ENCODE assay signal across 13 cellular contexts in the genomic region with DNA sequence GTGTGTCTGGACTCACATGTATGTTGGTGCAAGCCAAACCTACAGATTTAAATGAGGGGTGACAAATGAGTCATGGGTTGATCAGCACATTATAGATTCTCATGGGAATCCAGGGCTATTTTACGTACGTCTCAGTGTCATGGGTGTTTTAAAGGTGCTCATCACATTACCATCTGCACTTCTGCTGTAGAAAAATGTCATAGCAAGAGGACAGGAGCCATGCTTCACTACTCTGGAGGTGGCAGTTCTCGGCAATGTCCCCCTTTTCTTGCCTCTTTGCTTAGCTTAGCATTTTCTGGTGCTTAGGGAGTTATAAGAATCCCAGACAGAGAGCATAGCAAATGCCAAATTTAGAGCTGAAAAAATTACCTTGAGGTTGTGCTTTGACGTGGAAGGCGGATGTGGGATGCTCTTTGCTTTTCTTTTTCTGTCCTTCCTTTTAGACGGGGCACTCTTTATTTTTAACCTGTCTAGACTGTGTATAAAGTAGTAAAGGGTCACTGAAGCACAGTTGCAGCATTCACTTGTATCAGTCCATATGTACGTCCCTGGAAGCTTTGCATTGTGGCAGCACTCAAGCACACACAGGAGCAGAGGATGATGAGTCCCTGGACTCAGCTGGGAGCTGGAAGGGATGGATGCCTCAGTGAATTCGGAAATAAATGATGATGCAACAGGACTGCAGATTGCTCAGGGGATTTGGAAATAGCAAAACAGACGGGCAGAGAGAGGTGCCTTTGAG.
DNase-seq lines count a peak whose midpoint lies in the region; ATAC-seq and TF ChIP-seq lines count a peak whose summit lies in the region.
"Had no signal": no experiment of that assay in that cellular context is flagged by ENCODE, and none has a peak within 500 bp of the region (broad histone marks: within the 10 kb centered on the region; RNA-seq: fewer than 3 reads in every experiment).

No MANE protein-coding gene starts in this region.

- CTCF ChIA-PET in activated CD4-positive, alpha-beta memory T cell treated with anti-CD3 and anti-CD28 coated beads for 36 hours (lab: Charles Lee), result interaction anchor here (0.9 kb wide), 1 partner anchor 11 kb away, joined by 3 read pairs; no protein-coding TSS in a partner anchor

- intact Hi-C loops in activated CD4-positive, alpha-beta T cell treated with anti-CD3 and anti-CD28 coated beads, Interleukin-2, amount 10 ng/mL, durations not matched to agents 24 days and 14 days (cut with micrococcal nuclease), result no loop called here
- intact Hi-C loops in activated CD4-positive, alpha-beta memory T cell treated with anti-CD3 and anti-CD28 coated beads for 36 hours (cut with micrococcal nuclease), result no loop called here

- H3K9me3 Mint-ChIP-seq in activated CD4-positive, alpha-beta T cell treated with anti-CD3 and anti-CD28 coated beads, Interleukin-2, amount 10 ng/mL, durations not matched to agents 24 days and 14 days, result no peaks in the 10 kb centered on the region
- no peaks in the 10 kb centered on the region for H3K9me3 Mint-ChIP-seq in activated CD4-positive, alpha-beta memory T cell treated with anti-CD3 and anti-CD28 coated beads for 36 hours
- H3K9me3 Mint-ChIP-seq: nephron had no signal

- no peaks in the 10 kb centered on the region for H3K4me1 Mint-ChIP-seq in activated CD4-positive, alpha-beta T cell treated with anti-CD3 and anti-CD28 coated beads, Interleukin-2, amount 10 ng/mL, durations not matched to agents 24 days and 14 days
- H3K4me1 Mint-ChIP-seq in activated CD4-positive, alpha-beta memory T cell treated with anti-CD3 and anti-CD28 coated beads for 36 hours (ENCODE audit: low read depth), result no peaks in the 10 kb centered on the region
- H3K4me1 Mint-ChIP-seq: nephron had no signal

- peak; percentile 13 for DNase-seq in fibroblast of villous mesenchyme (ENCODE audit: low read depth)
- no peak for DNase-seq in GM20000 (ENCODE audit: low spot score)
- DNase-seq in activated CD4-positive, alpha-beta T cell treated with anti-CD3 and anti-CD28 coated beads, Interleukin-2, amount 10 ng/mL, durations not matched to agents 24 days and 14 days, result no peak
- no peak for DNase-seq in activated CD4-positive, alpha-beta memory T cell treated with anti-CD3 and anti-CD28 coated beads for 36 hours
- no peak for DNase-seq in NCI-H1694 (lab: John Stamatoyannopoulos, UW)
- DNase-seq: activated CD4-positive, alpha-beta T cell treated with anti-CD3 and anti-CD28 coated beads, Interleukin-2, amount 50 U/mL, for 48 hours; stimulated activated CD4-positive, alpha-beta T cell treated with anti-CD3 and anti-CD28 coated beads, Interleukin-1b, Interleukin-23, amount 100 ng/mL, for 48 hours; upper lobe of left lung had no signal

- TF ChIP-seq CTCF in fibroblast of villous mesenchyme (IDR thresholded peaks at IDR 0.05; ENCODE audit: insufficient read depth, low read depth, low read length), result no peak
- TF ChIP-seq CTCF in GM20000 (IDR thresholded peaks at IDR 0.05; ENCODE audit: extremely low read depth, missing control alignments), result no peak

- no peaks in the 10 kb centered on the region for H3K36me3 Mint-ChIP-seq in activated CD4-positive, alpha-beta T cell treated with anti-CD3 and anti-CD28 coated beads, Interleukin-2, amount 10 ng/mL, durations not matched to agents 24 days and 14 days (ENCODE audit: low read depth)
- H3K36me3 Mint-ChIP-seq in activated CD4-positive, alpha-beta memory T cell treated with anti-CD3 and anti-CD28 coated beads for 36 hours, result no peaks in the 10 kb centered on the region

- no peak overlapping the region for H3K4me3 Mint-ChIP-seq in activated CD4-positive, alpha-beta T cell treated with anti-CD3 and anti-CD28 coated beads, Interleukin-2, amount 10 ng/mL, durations not matched to agents 24 days and 14 days
- H3K4me3 Mint-ChIP-seq in activated CD4-positive, alpha-beta memory T cell treated with anti-CD3 and anti-CD28 coated beads for 36 hours, result no peak overlapping the region
- H3K4me3 Mint-ChIP-seq: nephron had no signal

- POLR2A ChIA-PET in activated CD4-positive, alpha-beta memory T cell treated with anti-CD3 and anti-CD28 coated beads for 36 hours (lab: Charles Lee), result no interaction called here

- no peaks in the 10 kb centered on the region for H3K27me3 Mint-ChIP-seq in activated CD4-positive, alpha-beta T cell treated with anti-CD3 and anti-CD28 coated beads, Interleukin-2, amount 10 ng/mL, durations not matched to agents 24 days and 14 days
- peaks cover 1% of the 10 kb centered on the region for H3K27me3 Mint-ChIP-seq in activated CD4-positive, alpha-beta memory T cell treated with anti-CD3 and anti-CD28 coated beads for 36 hours

- H3K27ac Mint-ChIP-seq in activated CD4-positive, alpha-beta T cell treated with anti-CD3 and anti-CD28 coated beads, Interleukin-2, amount 10 ng/mL, durations not matched to agents 24 days and 14 days, result no peak overlapping the region
- no peak overlapping the region for H3K27ac Mint-ChIP-seq in activated CD4-positive, alpha-beta memory T cell treated with anti-CD3 and anti-CD28 coated beads for 36 hours
- H3K27ac Mint-ChIP-seq: nephron had no signal

- no peak overlapping the region for H3K4me3 ChIP-seq in fibroblast of villous mesenchyme (ENCODE audit: low read depth, low read length)
- H3K4me3 ChIP-seq: upper lobe of left lung had no signal

- ATAC-seq in GM18499 (IDR thresholded peaks at IDR 0.05; ENCODE audit: insufficient read depth, unreplicated experiment) (peak; percentile 65), GM21529 (IDR thresholded peaks at IDR 0.05; ENCODE audit: unreplicated experiment) (peak; percentile 75), HG03520 (IDR thresholded peaks at IDR 0.05; ENCODE audit: unreplicated experiment) (peak; percentile 61)
- ATAC-seq: HCT116 had no signal
